1 cellular context compared by ENCODE assay signal in genomic region chr16:19578378-19578851, GRCh38.
TF ChIP-seq lines count a peak whose summit lies in the region.

No MANE protein-coding gene starts in this region.

TF ChIP-seq in HepG2, 621 proteins besides CTCF, POLR2A, EP300 and RAD21:
- TF ChIP-seq RFXAP (CRISPR knock-in tag; IDR thresholded peaks at IDR 0.05; ENCODE audit: borderline replicate concordance) (no peak), MZF1 (CRISPR knock-in tag; IDR thresholded peaks at IDR 0.05; ENCODE audit: borderline replicate concordance) (no peak), MAFF (IDR thresholded peaks at IDR 0.05; ENCODE audit: low read depth, low read length) (0 out of 2 replicates have a peak, but pooled peaks have one; percentile 6), MAFK (conservative IDR thresholded peaks at IDR 0.05 in 1 of 2, IDR thresholded peaks at IDR 0.05 in 1 of 2; ENCODE audit: low read length in 2 of 2) (peak; percentile 41 to 53; a peak in 3 of 4 replicates)
